Comparison of ENCODE assay signal across 8 cellular contexts in genomic region chr1:168234846-168235547, GRCh38. TPM values are rescaled to one million over a fixed set of nuclear protein-coding genes. Genes with fewer than 3 reads are reported as not detected.
DNase-seq lines count a peak whose midpoint lies in the region; TF ChIP-seq lines count a peak whose summit lies in the region.

No MANE protein-coding gene starts in this region.

- DNase-seq in 8988T (peak; percentile 50), GM03348 (ENCODE audit: low spot score) (peak; percentile 62), HFFc6 (peak; percentile 70), NCI-H1105 treated with DMSO at 0.1 percent for 48 hours (lab: John Stamatoyannopoulos, UW) (peak; percentile 41), WERI-Rb-1 (peak; percentile 23), epithelial cell of esophagus (ENCODE audit: low read depth) (peak; percentile 74), ovary (no peak), NCI-H128 (lab: John Stamatoyannopoulos, UW; ENCODE audit: unreplicated experiment) (no peak)

- no peaks in the 10 kb centered on the region; the same call in 1 of the 2 replicates for H3K27me3 Mint-ChIP-seq in HFFc6 (ENCODE audit: insufficient read depth)

- H3K27me3 ChIP-seq in WERI-Rb-1 (ENCODE audit: insufficient read depth, low read depth, severe bottlenecking) (no peaks in the 10 kb centered on the region), ovary (no peaks in the 10 kb centered on the region)

- WGBS in ovary, 3 donors: 89 to 95% (median 91%) methylated on average over 8 of the region's 8 CpGs

- H3K27ac ChIP-seq in WERI-Rb-1: no peak overlapping the region
- H3K27ac ChIP-seq in ovary: no peak overlapping the region

- intact Hi-C loops in ovary (cut with DNase I): loop anchor here in 1 of 4 donors (1.0 kb wide), 1 partner anchor 35 kb away; no protein-coding TSS in a partner anchor

- no peak for TF ChIP-seq EP300 in ovary (IDR thresholded peaks at IDR 0.05)

- H3K27ac Mint-ChIP-seq in HFFc6: peak overlapping the region; percentile 18

- TF ChIP-seq CTCF in HFFc6 (IDR thresholded peaks at IDR 0.05) (peak; percentile 81), WERI-Rb-1 (IDR thresholded peaks at IDR 0.05; ENCODE audit: low read depth, low read length) (peak; percentile 59), epithelial cell of esophagus (IDR thresholded peaks at IDR 0.05; ENCODE audit: insufficient read depth, low read depth, low read length, missing control alignments) (peak; percentile 82), ovary (IDR thresholded peaks at IDR 0.05) (peak in 2 of 3 donors; percentile 25 to 27)

- no peak for TF ChIP-seq POLR2A in ovary (IDR thresholded peaks at IDR 0.05)

- H3K4me1 Mint-ChIP-seq in HFFc6 (ENCODE audit: low read depth): peaks cover 34% of the 10 kb centered on the region

- peaks cover 6% of the 10 kb centered on the region for H3K4me1 ChIP-seq in ovary (ENCODE audit: insufficient read depth)

- H3K4me3 Mint-ChIP-seq in HFFc6: no peak overlapping the region

- peaks cover 27% of the 10 kb centered on the region for H3K36me3 Mint-ChIP-seq in HFFc6 (ENCODE audit: low read depth)

- H3K9me3 Mint-ChIP-seq in HFFc6: no peaks in the 10 kb centered on the region

- H3K36me3 ChIP-seq in WERI-Rb-1 (no peaks in the 10 kb centered on the region), ovary (no peaks in the 10 kb centered on the region)

- H3K9me3 ChIP-seq in WERI-Rb-1 (ENCODE audit: severe bottlenecking): no peaks in the 10 kb centered on the region
- H3K9me3 ChIP-seq in ovary: no peaks in the 10 kb centered on the region

- H3K4me3 ChIP-seq in WERI-Rb-1 (ENCODE audit: low read depth, low read length) (no peak overlapping the region), epithelial cell of esophagus (ENCODE audit: low read length) (no peak overlapping the region), ovary (no peak overlapping the region)

RNA-seq across cellular contexts. Expression of gene SFT2D2, which starts 9.2 kb away (rescaled TPM):
- total RNA-seq in HFFc6 (2021; fragmentation: NEBNext Ultra II Directional; extraction: Animal tissue kit (Norgen Biotek cat#: 25700)): 10 to 100 TPM; 54.7 to 62.2 (median 57.8) TPM
- 100 to 1,000 TPM in 1 of 7 donors, 10 to 100 TPM in 6; 27.8 to 102 (median 84.5) TPM for total RNA-seq in ovary
- 10 to 100 TPM; 12.6 to 19.0 TPM for polyA plus RNA-seq in ovary

RNA-seq across cellular contexts. Expression of gene TBX19, which starts 45.7 kb away (rescaled TPM):
- under 1 TPM; 0.41 to 0.57 (median 0.49) TPM for total RNA-seq in HFFc6 (2021; fragmentation: NEBNext Ultra II Directional; extraction: Animal tissue kit (Norgen Biotek cat#: 25700))
- 1 to 10 TPM in 6 of 7 donors, under 1 TPM in 1; 0.92 to 4.1 (median 3.6) TPM for total RNA-seq in ovary
- 1 to 10 TPM; 3.7 to 3.9 TPM for polyA plus RNA-seq in ovary

RNA-seq across cellular contexts. Expression of gene TIPRL, which starts 56.2 kb away (rescaled TPM):
- total RNA-seq in HFFc6 (2021; fragmentation: NEBNext Ultra II Directional; extraction: Animal tissue kit (Norgen Biotek cat#: 25700)): 10 to 100 TPM; 38.8 to 46.2 (median 44.2) TPM
- total RNA-seq in ovary: 10 to 100 TPM; 13.9 to 35.2 (median 25.6) TPM
- polyA plus RNA-seq in ovary: 10 to 100 TPM; 15.0 to 31.6 TPM

Comparison
In these comparisons a context has a peak if more than half of its experiments do, and no peak if none do; other contexts are left out.
1. DNase-seq: peak in 8988T (single experiment), GM03348 (single experiment), HFFc6 (single experiment), NCI-H1105 treated with DMSO at 0.1 percent for 48 hours (single experiment), WERI-Rb-1 (single experiment) and epithelial cell of esophagus (single experiment); none in ovary (0 of 5) and NCI-H128 (single experiment).
2. CTCF ChIP-seq: peak in every context shown above with its lines; median percentile 82 in epithelial cell of esophagus; 81 in HFFc6; 59 in WERI-Rb-1; 26 in ovary.